In genomic region chr20:43458422-43458924, GRCh38 we compare ENCODE assay signal across 8 cellular contexts.
DNase-seq lines count a peak whose midpoint lies in the region; ATAC-seq and TF ChIP-seq lines count a peak whose summit lies in the region.

No MANE protein-coding gene starts in this region.

- peak overlapping the region; percentile 99 for H3K4me3 ChIP-seq in SK-N-MC
- peak overlapping the region; percentile 92 for H3K4me3 ChIP-seq in fibroblast of pulmonary artery (replicated peaks; ENCODE audit: low read depth, low read length)
- H3K4me3 ChIP-seq in rectal smooth muscle tissue (ENCODE audit: low read length), result peak overlapping the region; percentile 94

- H3K27ac ChIP-seq in SK-N-MC (peak overlapping the region; percentile 99), rectal smooth muscle tissue (ENCODE audit: low read depth, low read length) (peak overlapping the region; percentile 100)

- in situ Hi-C loops in ACHN (cut with HindIII; ENCODE audit: low pct_ligation_motif_present, low pct_unique_long_range_greater_than_20kb, low sequenced_read_pairs), result no loop called here

- peaks cover 50% of the 10 kb centered on the region for H3K36me3 ChIP-seq in SK-N-MC (ENCODE audit: insufficient read depth, low read length)
- peaks cover 22% of the 10 kb centered on the region for H3K36me3 ChIP-seq in rectal smooth muscle tissue (ENCODE audit: control insufficient read depth, insufficient read depth, low read length)

- no peak for TF ChIP-seq CTCF in fibroblast of pulmonary artery (IDR thresholded peaks at IDR 0.05; ENCODE audit: low read length, missing control alignments)

- peaks cover 13% of the 10 kb centered on the region for H3K4me1 ChIP-seq in rectal smooth muscle tissue (ENCODE audit: control insufficient read depth, insufficient read depth, low read length)

- DNase-seq in ACHN (peak; percentile 22), SK-N-MC (ENCODE audit: low read depth, low spot score) (no peak), fibroblast of pulmonary artery (ENCODE audit: low read depth) (no peak), RKO (ENCODE audit: low spot score) (no peak), GM03348 (ENCODE audit: low spot score) (no peak), NCI-H1694 treated with DMSO at 0.1 percent for 48 hours (lab: John Stamatoyannopoulos, UW) (no peak)

- H3K9ac ChIP-seq in SK-N-MC (ENCODE audit: insufficient read length), result peak overlapping the region; percentile 100
- H3K9ac ChIP-seq in rectal smooth muscle tissue (ENCODE audit: low read length), result peak overlapping the region; percentile 45

- ATAC-seq in GM19463 (IDR thresholded peaks at IDR 0.05; ENCODE audit: unreplicated experiment), result peak; percentile 12

- no peaks in the 10 kb centered on the region for H3K27me3 ChIP-seq in rectal smooth muscle tissue (ENCODE audit: control insufficient read depth, insufficient read depth, low read length)

- no peaks in the 10 kb centered on the region for H3K9me3 ChIP-seq in SK-N-MC (ENCODE audit: low read depth, low read length)
